9 cellular contexts compared by ENCODE assay signal in the genomic region with DNA sequence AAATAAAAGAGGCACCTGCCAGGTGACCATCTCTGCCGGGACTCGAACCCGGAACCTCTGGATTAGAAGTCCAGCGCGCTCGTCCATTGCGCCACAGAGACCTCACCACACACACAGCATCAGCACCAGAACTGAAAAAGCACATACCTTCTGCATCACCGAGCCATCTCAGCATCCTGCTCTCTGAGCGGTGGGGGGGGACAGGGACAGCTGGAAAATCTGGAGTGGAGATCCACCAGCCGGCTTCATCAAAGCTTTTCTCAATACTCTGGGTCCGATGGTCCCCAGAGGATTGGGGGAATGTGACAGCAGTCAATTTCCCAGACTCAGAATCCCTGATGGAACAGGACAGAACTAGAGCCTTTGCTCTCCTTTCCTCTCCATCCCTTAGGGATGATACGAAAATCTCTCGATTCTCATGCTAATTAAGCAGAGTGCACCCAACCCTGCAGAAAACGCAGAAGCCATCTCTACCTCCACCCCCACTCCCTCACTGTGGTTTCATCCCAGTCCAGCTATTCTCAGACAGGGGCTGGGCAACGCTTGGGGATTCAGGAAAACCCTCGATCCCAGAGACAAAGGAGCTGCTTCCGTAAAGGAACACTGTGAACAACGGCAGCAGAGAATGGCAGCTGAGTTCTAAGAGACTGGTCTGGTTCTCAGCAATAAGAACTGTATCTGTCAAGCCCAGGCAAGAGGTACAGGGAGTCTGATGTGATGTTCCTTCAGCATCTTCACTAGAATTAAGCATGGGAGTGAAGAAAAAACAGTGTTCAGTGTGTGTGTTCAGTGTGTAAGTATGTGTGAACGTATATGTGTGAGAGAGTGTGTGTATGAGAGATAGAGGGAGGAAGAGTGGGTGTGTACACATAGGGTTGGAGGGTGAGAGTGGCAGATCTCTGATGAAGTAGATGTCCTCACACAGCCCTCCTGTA. TPM values are rescaled to one million over a fixed set of nuclear protein-coding genes. Genes with fewer than 3 reads are reported as not detected.
DNase-seq lines count a peak whose midpoint lies in the region; TF ChIP-seq lines count a peak whose summit lies in the region.
"Had no signal": no experiment of that assay in that cellular context is flagged by ENCODE, and none has a peak within 500 bp of the region (broad histone marks: within the 10 kb centered on the region; RNA-seq: fewer than 3 reads in every experiment).

No MANE protein-coding gene starts in this region.

- peaks cover 17% of the 10 kb centered on the region for H3K27me3 Mint-ChIP-seq in activated T-helper 1 cell treated with anti-CD3 and anti-CD28 coated beads, Interleukin-12 subunit alpha, Interleukin-12 subunit beta, Interleukin-2, Interleukin-4 antibody, amounts not matched to agents 30 ng/mL and 10 ng/mL and 1 ng/mL, durations not matched to agents 14 hours and 24 hours and 36 hours (ENCODE audit: insufficient read depth)

- TF ChIP-seq CTCF in AG04449 (IDR thresholded peaks at IDR 0.05; ENCODE audit: insufficient read depth, low read length, missing control alignments): no peak
- TF ChIP-seq CTCF in WI38 (IDR thresholded peaks at IDR 0.05; ENCODE audit: low read depth, low read length): no peak

- H3K4me3 Mint-ChIP-seq in activated T-helper 1 cell treated with anti-CD3 and anti-CD28 coated beads, Interleukin-12 subunit alpha, Interleukin-12 subunit beta, Interleukin-2, Interleukin-4 antibody, amounts not matched to agents 30 ng/mL and 10 ng/mL and 1 ng/mL, durations not matched to agents 14 hours and 24 hours and 36 hours: no peak overlapping the region

- no peaks in the 10 kb centered on the region for H3K36me3 Mint-ChIP-seq in activated T-helper 1 cell treated with anti-CD3 and anti-CD28 coated beads, Interleukin-12 subunit alpha, Interleukin-12 subunit beta, Interleukin-2, Interleukin-4 antibody, amounts not matched to agents 30 ng/mL and 10 ng/mL and 1 ng/mL, durations not matched to agents 14 hours and 24 hours and 36 hours (ENCODE audit: low read depth)

- no peaks in the 10 kb centered on the region for H3K9me3 ChIP-seq in iPS-15b (ENCODE audit: control insufficient read depth, insufficient read depth, low read length)

- POLR2A ChIA-PET in AG04449 (lab: Yijun Ruan, JAX): no interaction called here

- H3K4me3 ChIP-seq in AG04449 (ENCODE audit: low read depth, low read length): peak overlapping the region; percentile 29; the same call in 1 of the 2 replicates
- no peak overlapping the region for H3K4me3 ChIP-seq in H7 (ENCODE audit: insufficient read depth, low read depth, low read length)
- 0 out of 2 replicates have a peak overlapping the region, but pooled peaks have one; percentile 5 for H3K4me3 ChIP-seq in WI38 (ENCODE audit: low read depth, low read length)
- H3K4me3 ChIP-seq in iPS-15b (ENCODE audit: low read depth, low read length): peak overlapping the region; percentile 53

- H3K9me3 Mint-ChIP-seq in activated T-helper 1 cell treated with anti-CD3 and anti-CD28 coated beads, Interleukin-12 subunit alpha, Interleukin-12 subunit beta, Interleukin-2, Interleukin-4 antibody, amounts not matched to agents 30 ng/mL and 10 ng/mL and 1 ng/mL, durations not matched to agents 14 hours and 24 hours and 36 hours: no peaks in the 10 kb centered on the region

- H3K4me1 ChIP-seq in iPS-15b (ENCODE audit: control insufficient read depth, insufficient read depth, low read length): peaks cover 11% of the 10 kb centered on the region

- intact Hi-C loops in activated T-helper 1 cell treated with anti-CD3 and anti-CD28 coated beads, Interleukin-12 subunit alpha, Interleukin-12 subunit beta, Interleukin-2, Interleukin-4 antibody, amounts not matched to agents 30 ng/mL and 10 ng/mL and 1 ng/mL, durations not matched to agents 14 hours and 24 hours and 36 hours (cut with micrococcal nuclease): no loop called here

- H3K4me1 Mint-ChIP-seq in activated T-helper 1 cell treated with anti-CD3 and anti-CD28 coated beads, Interleukin-12 subunit alpha, Interleukin-12 subunit beta, Interleukin-2, Interleukin-4 antibody, amounts not matched to agents 30 ng/mL and 10 ng/mL and 1 ng/mL, durations not matched to agents 14 hours and 24 hours and 36 hours (ENCODE audit: low read depth): no peaks in the 10 kb centered on the region

- in situ Hi-C loops in KBM-7 (cut with MboI; ENCODE audit: low pct_unique_long_range_greater_than_20kb, low sequenced_read_pairs): no loop called here

- CTCF ChIA-PET in AG04449 (lab: Yijun Ruan, JAX): interaction anchor here (0.9 to 3.2 kb wide), 4 partner anchors 9 to 68 kb away, joined by 4 to 22 read pairs (median 10); no protein-coding TSS in a partner anchor

- H3K36me3 ChIP-seq in H7 (replicated peaks; ENCODE audit: control insufficient read depth, insufficient read depth, low read length) (no peaks in the 10 kb centered on the region), iPS-15b (ENCODE audit: control insufficient read depth, insufficient read depth, low read length) (no peaks in the 10 kb centered on the region)

- no peak overlapping the region for H3K9ac ChIP-seq in iPS-15b (ENCODE audit: low read depth, low read length)

- H3K27me3 ChIP-seq in H7 (ENCODE audit: control insufficient read depth, insufficient read depth, low read length) (no peaks in the 10 kb centered on the region), iPS-15b (ENCODE audit: control insufficient read depth, insufficient read depth, low read length) (no peaks in the 10 kb centered on the region)

- no peak overlapping the region for H3K27ac Mint-ChIP-seq in activated T-helper 1 cell treated with anti-CD3 and anti-CD28 coated beads, Interleukin-12 subunit alpha, Interleukin-12 subunit beta, Interleukin-2, Interleukin-4 antibody, amounts not matched to agents 30 ng/mL and 10 ng/mL and 1 ng/mL, durations not matched to agents 14 hours and 24 hours and 36 hours

- DNase-seq in AG04449 (ENCODE audit: low read depth, low spot score): no peak
- DNase-seq in H7: peak; percentile 44
- DNase-seq in cortex of kidney (lab: John Stamatoyannopoulos, UW): no peak
- no peak for DNase-seq in NCI-H1694 treated with DMSO at 0.1 percent for 48 hours (lab: John Stamatoyannopoulos, UW)
- DNase-seq in activated T-helper 1 cell treated with anti-CD3 and anti-CD28 coated beads, Interleukin-12 subunit alpha, Interleukin-12 subunit beta, Interleukin-2, Interleukin-4 antibody, amounts not matched to agents 30 ng/mL and 10 ng/mL and 1 ng/mL, durations not matched to agents 14 hours and 24 hours and 36 hours (ENCODE audit: low spot score): no peak
- DNase-seq in KBM-7: no peak
- DNase-seq: activated naive CD4-positive, alpha-beta T cell had no signal

RNA-seq across cellular contexts. Expression of a gene that starts 29.6 kb away (rescaled TPM):
- 2.1 and 4.1 TPM in 2 replicates for total RNA-seq in H7 (2014; rRNA removed; shearing (Covaris generic))
- not detected in 2 replicates for total RNA-seq in activated T-helper 1 cell treated with anti-CD3 and anti-CD28 coated beads, Interleukin-12 subunit alpha, Interleukin-12 subunit beta, Interleukin-2, Interleukin-4 antibody, amounts not matched to agents 30 ng/mL and 10 ng/mL and 1 ng/mL, durations not matched to agents 14 hours and 24 hours and 36 hours
